ENCODE assay signal across 38 cellular contexts in genomic region chr16:8921626-8921984, GRCh38. TPM values are rescaled to one million over a fixed set of nuclear protein-coding genes. Genes with fewer than 3 reads are reported as not detected.
DNase-seq lines count a peak whose midpoint lies in the region; ATAC-seq, FAIRE-seq and TF ChIP-seq lines count a peak whose summit lies in the region.
"Had no signal": no experiment of that assay in that cellular context is flagged by ENCODE, and none has a peak within 500 bp of the region (broad histone marks: within the 10 kb centered on the region; RNA-seq: fewer than 3 reads in every experiment).

No MANE protein-coding gene starts in this region.

- H3K9ac ChIP-seq in astrocyte (ENCODE audit: low read length), result no peak overlapping the region

- no peak for FAIRE-seq in astrocyte (lab: Jason Lieb, UNC)
- FAIRE-seq: colon, frontal cortex had no signal

- H3K27me3 ChIP-seq in astrocyte (ENCODE audit: insufficient read depth, low read length) (no peaks in the 10 kb centered on the region), psoas muscle (ENCODE audit: insufficient read depth in 3 of 3, low read length in 2 of 3) (no peaks in the 10 kb centered on the region)
- H3K27me3 ChIP-seq: breast epithelium, hepatocyte, Peyer's patch had no signal

- TF ChIP-seq CTCF in astrocyte (IDR thresholded peaks at IDR 0.05; ENCODE audit: insufficient read depth, low read depth, low read length), result no peak
- TF ChIP-seq CTCF in chondrocyte (IDR thresholded peaks at IDR 0.05), result no peak
- no peak for TF ChIP-seq CTCF in psoas muscle (IDR thresholded peaks at IDR 0.05)

- peaks cover 78% of the 10 kb centered on the region for H3K36me3 Mint-ChIP-seq in activated CD4-positive, alpha-beta T cell treated with anti-CD3 and anti-CD28 coated beads for 36 hours (ENCODE audit: low read depth)
- peaks cover 27% of the 10 kb centered on the region for H3K36me3 Mint-ChIP-seq in astrocyte (ENCODE audit: low read depth, unreplicated experiment)
- peaks cover 36% of the 10 kb centered on the region for H3K36me3 Mint-ChIP-seq in chondrocyte (ENCODE audit: low read depth)

- H3K4me1 Mint-ChIP-seq in activated CD4-positive, alpha-beta T cell treated with anti-CD3 and anti-CD28 coated beads for 36 hours, result peaks cover 70% of the 10 kb centered on the region
- H3K4me1 Mint-ChIP-seq in astrocyte (ENCODE audit: low read depth, unreplicated experiment) (peaks cover 29% of the 10 kb centered on the region), chondrocyte (ENCODE audit: low read depth) (peaks cover 16% of the 10 kb centered on the region)
- peaks cover 59% of the 10 kb centered on the region for H3K4me1 Mint-ChIP-seq in stimulated activated naive CD8-positive, alpha-beta T cell treated with anti-CD3 and anti-CD28 coated beads, Interleukin-15, amount 100 ng/mL, for 72 hours

- peaks cover 79% of the 10 kb centered on the region for H4K20me1 ChIP-seq in astrocyte (ENCODE audit: insufficient read depth, low read length)

- H3K36me3 ChIP-seq in astrocyte (ENCODE audit: insufficient read depth, low read length) (peaks cover 41% of the 10 kb centered on the region), psoas muscle (ENCODE audit: insufficient read depth in 1 of 2, low read depth in 1 of 2) (peaks cover 9 to 79% of the 10 kb centered on the region in 2 donors)

- H3K4me3 Mint-ChIP-seq in activated CD4-positive, alpha-beta T cell treated with anti-CD3 and anti-CD28 coated beads for 36 hours, result no peak overlapping the region
- H3K4me3 Mint-ChIP-seq in astrocyte (ENCODE audit: unreplicated experiment) (peak overlapping the region; percentile 66), chondrocyte (ENCODE audit: unreplicated experiment) (no peak overlapping the region)
- H3K4me3 Mint-ChIP-seq in stimulated activated naive CD8-positive, alpha-beta T cell treated with anti-CD3 and anti-CD28 coated beads, Interleukin-15, amount 100 ng/mL, for 72 hours, result no peak overlapping the region
- H3K4me3 Mint-ChIP-seq: GM23338, naive B cell had no signal

- peaks cover 66% of the 10 kb centered on the region for H3K79me2 ChIP-seq in astrocyte (ENCODE audit: insufficient read depth, low read length)

- intact Hi-C loops in activated CD4-positive, alpha-beta T cell treated with anti-CD3 and anti-CD28 coated beads for 36 hours (cut with DNase I, micrococcal nuclease), result loop anchor here (1.0 to 5.0 kb wide), 5 partner anchors 15 to 86 kb away; partner anchors contain the start of gene USP7 (in 1 of the 2)
- intact Hi-C loops in psoas muscle (cut with DNase I), result loop anchor here in 1 of 2 donors (10.0 kb wide), 1 partner anchor 83 kb away; no protein-coding TSS in a partner anchor

- no peak for DNase-seq in activated CD4-positive, alpha-beta T cell treated with anti-CD3 and anti-CD28 coated beads for 36 hours
- no peak for DNase-seq in activated CD4-positive, alpha-beta T cell treated with anti-CD3 and anti-CD28 coated beads, Interleukin-2, amount 50 U/mL, for 1 hour
- DNase-seq in stimulated activated CD4-positive, alpha-beta T cell treated with anti-CD3 and anti-CD28 coated beads, Interleukin-15, amount 100 ng/mL, for 24 hours, result peak; percentile 17
- DNase-seq in stimulated activated CD4-positive, alpha-beta T cell treated with anti-CD3 and anti-CD28 coated beads, Interleukin-4, amount 100 ng/mL, for 1 hour, result no peak
- no peak for DNase-seq in astrocyte (ENCODE audit: low read depth)
- DNase-seq in stimulated activated naive CD8-positive, alpha-beta T cell treated with anti-CD3 and anti-CD28 coated beads, Interleukin-15, amount 100 ng/mL, for 72 hours, result no peak
- DNase-seq in chondrocyte (ENCODE audit: low spot score), result no peak
- no peak for DNase-seq in psoas muscle
- DNase-seq: 8988T; activated naive CD4-positive, alpha-beta T cell; C1 segment of cervical spinal cord; Calu3; DND-41; GF-D8; kidney glomerular epithelial cell; midbrain; naive B cell; NCI-H1092; NCI-H1694 treated with DMSO at 0.1 percent for 48 hours; NCI-H446 treated with DMSO at 0.1 percent for 48 hours; NCI-H774; occipital lobe; Peyer's patch; SIG-M5; stimulated activated CD4-positive, alpha-beta T cell treated with anti-CD3 and anti-CD28 coated beads, Interleukin-4, amount 100 ng/mL, for 4 hours; stimulated activated naive CD4-positive, alpha-beta T cell treated with Interleukin-2 at 50 U/mL for 16 hours; T1000 had no signal

- no peak overlapping the region for H2AFZ ChIP-seq in astrocyte (ENCODE audit: low read depth, low read length)
- H2AFZ ChIP-seq: GM23338, hepatocyte had no signal

- H3K27me3 Mint-ChIP-seq in activated CD4-positive, alpha-beta T cell treated with anti-CD3 and anti-CD28 coated beads for 36 hours, result no peaks in the 10 kb centered on the region
- H3K27me3 Mint-ChIP-seq in astrocyte (ENCODE audit: low read depth, unreplicated experiment) (no peaks in the 10 kb centered on the region), chondrocyte (ENCODE audit: low read depth) (no peaks in the 10 kb centered on the region)
- no peaks in the 10 kb centered on the region for H3K27me3 Mint-ChIP-seq in stimulated activated naive CD8-positive, alpha-beta T cell treated with anti-CD3 and anti-CD28 coated beads, Interleukin-15, amount 100 ng/mL, for 72 hours
- H3K27me3 Mint-ChIP-seq: naive B cell had no signal

- H3K27ac Mint-ChIP-seq in activated CD4-positive, alpha-beta T cell treated with anti-CD3 and anti-CD28 coated beads for 36 hours, result peak overlapping the region; percentile 83
- H3K27ac Mint-ChIP-seq in astrocyte (ENCODE audit: unreplicated experiment) (no peak overlapping the region), chondrocyte (ENCODE audit: unreplicated experiment) (no peak overlapping the region)
- H3K27ac Mint-ChIP-seq in stimulated activated naive CD8-positive, alpha-beta T cell treated with anti-CD3 and anti-CD28 coated beads, Interleukin-15, amount 100 ng/mL, for 72 hours, result peak overlapping the region; percentile 44 to 74
- H3K27ac Mint-ChIP-seq: GM23338 had no signal

- no peak overlapping the region for H3K27ac ChIP-seq in astrocyte (ENCODE audit: low read depth, low read length)
- H3K27ac ChIP-seq in psoas muscle, result no peak overlapping the region
- H3K27ac ChIP-seq: breast epithelium, hepatocyte, Peyer's patch, thoracic aorta, VCaP had no signal

- POLR2A ChIA-PET in activated CD4-positive, alpha-beta T cell treated with anti-CD3 and anti-CD28 coated beads for 36 hours (lab: Charles Lee), result interaction anchor here (0.9 kb wide), 1 partner anchor 15 kb away, joined by 3 read pairs; no protein-coding TSS in a partner anchor

- CTCF ChIA-PET in activated CD4-positive, alpha-beta T cell treated with anti-CD3 and anti-CD28 coated beads for 36 hours (lab: Charles Lee), result interaction anchor here (0.6 to 4.7 kb wide), 3 partner anchors 13 to 209 kb away, joined by 3 to 19 read pairs (median 3); no protein-coding TSS in a partner anchor

- H3K9me3 ChIP-seq in astrocyte (ENCODE audit: insufficient read depth, low read depth, low read length), result no peaks in the 10 kb centered on the region
- H3K9me3 ChIP-seq in psoas muscle, result no peaks in the 10 kb centered on the region
- H3K9me3 ChIP-seq: breast epithelium, Peyer's patch, thoracic aorta had no signal

- H3K4me1 ChIP-seq in astrocyte (ENCODE audit: insufficient read depth, low read length) (peaks cover 11% of the 10 kb centered on the region), psoas muscle (peaks cover 15% of the 10 kb centered on the region)
- H3K4me1 ChIP-seq: breast epithelium had no signal

- no peaks in the 10 kb centered on the region for H3K9me3 Mint-ChIP-seq in activated CD4-positive, alpha-beta T cell treated with anti-CD3 and anti-CD28 coated beads for 36 hours (ENCODE audit: low read depth)
- H3K9me3 Mint-ChIP-seq in astrocyte (ENCODE audit: unreplicated experiment), result no peaks in the 10 kb centered on the region
- no peaks in the 10 kb centered on the region for H3K9me3 Mint-ChIP-seq in stimulated activated naive CD8-positive, alpha-beta T cell treated with anti-CD3 and anti-CD28 coated beads, Interleukin-15, amount 100 ng/mL, for 72 hours
- H3K9me3 Mint-ChIP-seq in chondrocyte (ENCODE audit: low read depth), result no peaks in the 10 kb centered on the region
- H3K9me3 Mint-ChIP-seq: GM23338, naive B cell had no signal

- no peak overlapping the region for H3K4me2 ChIP-seq in astrocyte (ENCODE audit: low read length)
- H3K4me2 ChIP-seq: GM23338, hepatocyte had no signal

- ATAC-seq in activated CD4-positive, alpha-beta T cell treated with anti-CD3 and anti-CD28 coated beads for 36 hours, result no peak
- peak; percentile 59 for ATAC-seq in stimulated activated naive CD8-positive, alpha-beta T cell treated with anti-CD3 and anti-CD28 coated beads, Interleukin-15, amount 100 ng/mL, for 72 hours
- no peak for ATAC-seq in psoas muscle
- ATAC-seq: GM23338 had no signal

- no peak overlapping the region for H3K4me3 ChIP-seq in astrocyte (ENCODE audit: insufficient read depth, low read depth, low read length)
- H3K4me3 ChIP-seq in psoas muscle, result no peak overlapping the region
- H3K4me3 ChIP-seq: breast epithelium, GM23338, hepatocyte, Peyer's patch, thoracic aorta had no signal

- WGBS in psoas muscle, 3 donors, result 95 to 98% (median 96%) methylated on average over 7 of the region's 7 CpGs

RNA-seq across cellular contexts. Expression of gene LITAFD, which starts 39.5 kb away (rescaled TPM):
- total RNA-seq in activated CD4-positive, alpha-beta T cell treated with anti-CD3 and anti-CD28 coated beads for 36 hours, result not detected
- not detected in 2 replicates for total RNA-seq in astrocyte
- not detected in 3 replicates for total RNA-seq in chondrocyte
- total RNA-seq in psoas muscle, result not detected
- polyA plus RNA-seq in psoas muscle, result not detected
- total RNA-seq: breast epithelium, Calu3, endothelial cell of umbilical vein, frontal cortex, GM23338, hepatocyte, lower leg skin, occipital lobe, Peyer's patch, pulmonary artery endothelial cell, thoracic aorta, urinary bladder had no signal
- polyA plus RNA-seq: endothelial cell of umbilical vein, GM23338, hepatocyte, urinary bladder had no signal

RNA-seq across cellular contexts. Expression of gene USP7, which starts 42.1 kb away (rescaled TPM):
- total RNA-seq in activated CD4-positive, alpha-beta T cell treated with anti-CD3 and anti-CD28 coated beads for 36 hours, result 100 to 1,000 TPM; 165 to 198 TPM
- 93.6 and 96.9 TPM in 2 replicates for total RNA-seq in astrocyte
- 80.3 to 90.6 TPM (median 81.1 TPM) in 3 replicates for total RNA-seq in chondrocyte
- 100 to 1,000 TPM in 3 of 4 donors, 10 to 100 TPM in 1; 87.5 to 135 (median 120) TPM for total RNA-seq in psoas muscle
- 100 to 1,000 TPM in 1 of 3 donors, 10 to 100 TPM in 2; 41.6 to 108 (median 47.1) TPM for polyA plus RNA-seq in psoas muscle

RNA-seq across cellular contexts. Expression of gene CARHSP1, which starts 52.8 kb away (rescaled TPM):
- total RNA-seq in activated CD4-positive, alpha-beta T cell treated with anti-CD3 and anti-CD28 coated beads for 36 hours, result 10 to 100 TPM; 49.4 to 64.5 TPM
- 51.0 and 61.5 TPM in 2 replicates for total RNA-seq in astrocyte
- total RNA-seq in chondrocyte, result 46.5 to 57.4 TPM (median 54.1 TPM) in 3 replicates
- 10 to 100 TPM in 3 of 4 donors, 1 to 10 TPM in 1; 9.8 to 23.0 (median 13.5) TPM for total RNA-seq in psoas muscle
- 10 to 100 TPM; 16.6 to 19.6 (median 19.1) TPM for polyA plus RNA-seq in psoas muscle

Comparison
In these comparisons a context has a peak if more than half of its experiments do, and no peak if none do; other contexts are left out.
1. H3K27ac Mint-ChIP-seq: peak in activated CD4-positive, alpha-beta T cell treated with anti-CD3 and anti-CD28 coated beads for 36 hours (single experiment) and stimulated activated naive CD8-positive, alpha-beta T cell treated with anti-CD3 and anti-CD28 coated beads, Interleukin-15, amount 100 ng/mL, for 72 hours (2 of 2); none in astrocyte (single experiment) and chondrocyte (single experiment).